In the genomic region with DNA sequence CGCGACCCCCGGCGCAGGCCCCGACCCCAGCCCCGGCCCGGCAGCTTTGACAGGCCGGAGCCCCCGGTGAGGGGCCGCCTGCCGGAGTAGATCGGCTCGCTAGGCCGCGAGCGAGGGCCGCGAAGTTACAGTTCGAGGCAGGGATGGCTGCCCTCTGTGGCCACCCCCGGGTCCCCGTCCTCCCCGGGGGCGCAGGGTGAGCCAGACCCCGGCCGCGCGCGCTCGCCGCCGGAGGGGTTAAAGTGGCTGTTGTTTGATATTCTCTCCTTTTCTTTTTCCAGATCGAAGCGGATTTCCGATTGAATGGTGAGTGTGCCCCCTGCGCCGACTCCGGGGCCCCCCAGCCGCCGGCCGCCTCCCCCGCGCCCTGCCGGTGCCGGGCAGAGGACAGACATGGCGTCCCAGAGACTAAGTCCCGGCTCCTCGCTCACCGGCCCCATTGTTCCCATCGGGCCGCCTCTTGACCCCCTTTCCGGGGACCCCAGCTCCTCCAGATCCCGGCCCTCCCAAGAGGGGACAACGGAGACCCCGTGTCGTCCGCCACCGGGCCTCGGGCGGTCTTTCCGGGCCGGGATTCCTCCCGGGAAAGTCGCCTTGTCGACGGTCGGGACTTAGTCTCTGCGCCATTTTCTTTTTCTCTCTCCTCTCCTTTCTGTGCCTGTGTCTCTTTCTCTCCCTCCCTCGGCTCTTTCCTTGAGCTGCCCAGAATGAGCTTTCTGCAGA, we compare ENCODE assay signal across 8 cellular contexts. TPM values are rescaled to one million over a fixed set of nuclear protein-coding genes. Genes with fewer than 3 reads are reported as not detected.
DNase-seq lines count a peak whose midpoint lies in the region; ATAC-seq and TF ChIP-seq lines count a peak whose summit lies in the region.

No MANE protein-coding gene starts in this region.

- H3K4me3 ChIP-seq in coronary artery (peak overlapping the region; percentile 89), right lobe of liver (peak overlapping the region; percentile 79 to 94 (median 84))

- WGBS in right lobe of liver (ENCODE audit: insufficient coverage, low coverage, low lambda C conversion rate, missing lambda C conversion rate) = 0% methylated on average over 30 of the region's 68 CpGs

- peaks cover 0 to 38% (median 11%) of the 10 kb centered on the region in 4 donors for H3K4me1 ChIP-seq in right lobe of liver

- H3K36me3 ChIP-seq in right lobe of liver = no peaks in the 10 kb centered on the region

- DNase-seq in Caki2 (ENCODE audit: low read depth) (peak; percentile 59), UCSD-AML1 (lab: John Stamatoyannopoulos, UW; ENCODE audit: unreplicated experiment) (peak; percentile 34), coronary artery (ENCODE audit: low spot score) (no peak), right lobe of liver (peak; percentile 52 to 69 (median 60)), superior temporal gyrus (ENCODE audit: extremely low spot score) (peak; percentile 34), posterior vena cava (ENCODE audit: low spot score) (no peak)

- no peaks in the 10 kb centered on the region for H3K9me3 ChIP-seq in right lobe of liver

- ATAC-seq in GM21423 (IDR thresholded peaks at IDR 0.05; ENCODE audit: unreplicated experiment) (peak; percentile 18), right lobe of liver (peak; percentile 27 to 48 (median 34))

- intact Hi-C loops in right lobe of liver (cut with DNase I) (no loop called here), posterior vena cava (cut with DNase I) (no loop called here)

- in situ Hi-C loops in Caki2 (cut with HindIII; ENCODE audit: low pct_unique_long_range_greater_than_20kb, low sequenced_read_pairs) = no loop called here

- no peak for TF ChIP-seq RAD21 in Ishikawa (IDR thresholded peaks at IDR 0.05; ENCODE audit: low read depth)

- TF ChIP-seq CTCF in coronary artery (IDR thresholded peaks at IDR 0.05) (no peak), right lobe of liver (IDR thresholded peaks at IDR 0.05) (no peak)

- TF ChIP-seq POLR2A in right lobe of liver (IDR thresholded peaks at IDR 0.05) = no peak

- no peak for TF ChIP-seq EP300 in Ishikawa (IDR thresholded peaks at IDR 0.05; ENCODE audit: borderline replicate concordance)

- H3K27ac ChIP-seq in coronary artery (peak overlapping the region; percentile 95 to 98), right lobe of liver (peak overlapping the region; percentile 97)

- H3K27me3 ChIP-seq in right lobe of liver = no peaks in the 10 kb centered on the region

TF ChIP-seq in Ishikawa, 13 proteins besides CTCF, POLR2A, EP300 and RAD21:
- peak; percentile 32; the same call in 1 of the 2 replicates for TF ChIP-seq ZBTB7A (IDR thresholded peaks at IDR 0.05; ENCODE audit: low read depth)
- TF ChIP-seq, protein P1, sequence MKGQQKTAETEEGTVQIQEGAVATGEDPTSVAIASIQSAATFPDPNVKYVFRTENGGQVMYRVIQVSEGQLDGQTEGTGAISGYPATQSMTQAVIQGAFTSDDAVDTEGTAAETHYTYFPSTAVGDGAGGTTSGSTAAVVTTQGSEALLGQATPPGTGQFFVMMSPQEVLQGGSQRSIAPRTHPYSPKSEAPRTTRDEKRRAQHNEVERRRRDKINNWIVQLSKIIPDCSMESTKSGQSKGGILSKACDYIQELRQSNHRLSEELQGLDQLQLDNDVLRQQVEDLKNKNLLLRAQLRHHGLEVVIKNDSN (IDR thresholded peaks at IDR 0.05) = no peak
- no peak for TF ChIP-seq CREB1 (IDR thresholded peaks at IDR 0.05; ENCODE audit: low read depth)
- TF ChIP-seq YY1 (IDR thresholded peaks at IDR 0.05; ENCODE audit: low read depth) = peak; percentile 73
- TF ChIP-seq TAF1 (IDR thresholded peaks at IDR 0.05; ENCODE audit: low read depth) = peak; percentile 43

RNA-seq across cellular contexts. Expression of a gene that starts 0.7 kb away (rescaled TPM):
- total RNA-seq in Caki2 (2014; rRNA removed; shearing (Covaris generic); ENCODE audit: low replicate concordance) = 10.3 and 18.4 TPM in 2 replicates
- 10 to 100 TPM; 17.3 to 29.7 (median 25.5) TPM for total RNA-seq in right lobe of liver
- 10 to 100 TPM; 25.2 to 27.3 TPM for total RNA-seq in posterior vena cava

Comparison
In these comparisons a context has a peak if more than half of its experiments do, and no peak if none do; other contexts are left out.
1. DNase-seq: peak in Caki2 (single experiment), UCSD-AML1 (single experiment), right lobe of liver (3 of 3) and superior temporal gyrus (single experiment); none in coronary artery (single experiment) and posterior vena cava (single experiment).